In the genomic region with DNA sequence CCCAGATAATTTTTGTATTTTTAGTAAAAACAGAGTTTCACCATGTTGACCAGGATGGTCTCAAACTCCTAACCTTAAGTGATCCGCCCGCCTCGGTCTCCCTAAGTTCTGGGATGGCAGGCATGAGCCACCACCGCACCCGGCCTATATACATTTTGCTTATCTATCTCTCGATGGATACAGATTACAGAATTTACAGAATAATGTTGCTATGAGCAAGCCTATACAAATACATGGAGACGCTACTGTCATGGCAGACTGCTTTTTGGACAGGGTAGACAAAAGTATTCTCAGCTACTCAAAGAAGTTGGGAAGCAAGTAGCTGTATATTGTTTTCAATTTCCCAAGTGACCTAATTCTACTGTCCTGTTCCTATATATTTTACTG, we compare ENCODE assay signal across 8 cellular contexts. TPM values are rescaled to one million over a fixed set of nuclear protein-coding genes. Genes with fewer than 3 reads are reported as not detected.
A peak's percentile ranks its signal among the peaks of the same experiment; 100 is the strongest.
DNase-seq lines count a peak whose midpoint lies in the region; TF ChIP-seq lines count a peak whose summit lies in the region.

No MANE protein-coding gene starts in this region.

- peak overlapping the region; percentile 80 for H3K27ac ChIP-seq in HEK293 (ENCODE audit: extremely low read depth, low read depth, low read length)
- H3K27ac ChIP-seq in hepatocyte: peak overlapping the region; percentile 97

- H3K9ac ChIP-seq in skeletal muscle satellite cell (ENCODE audit: low read depth, low read length): peak overlapping the region; percentile 77

- POLR2A ChIA-PET in HEK293 (lab: Yijun Ruan, JAX): interaction anchor here (0.9 to 5.6 kb wide), 8 partner anchors 9 to 50 kb away, joined by 3 to 206 read pairs (median 11); a partner anchor contains a TSS

- peaks cover 11% of the 10 kb centered on the region for H3K79me2 ChIP-seq in hepatocyte

- H3K36me3 ChIP-seq in HEK293 (ENCODE audit: control insufficient read depth in 2 of 2, insufficient read depth in 1 of 2, low read length in 2 of 2): peaks cover 0 to 18% of the 10 kb centered on the region in 2 experiments; a peak in 1 of 3 replicates
- H3K36me3 ChIP-seq in hepatocyte (replicated peaks; ENCODE audit: insufficient read depth, low read depth): no peaks in the 10 kb centered on the region
- H3K36me3 ChIP-seq in skeletal muscle satellite cell (ENCODE audit: insufficient read depth, low read length): no peaks in the 10 kb centered on the region

- peak overlapping the region; percentile 85 for H3K4me2 ChIP-seq in hepatocyte
- H3K4me2 ChIP-seq in skeletal muscle satellite cell (ENCODE audit: low read length): peak overlapping the region; percentile 79

- H3K4me1 ChIP-seq in HEK293 (ENCODE audit: control insufficient read depth, insufficient read depth, low read length): peaks cover 4% of the 10 kb centered on the region; the same call in 1 of the 2 replicates
- H3K4me1 ChIP-seq in hepatocyte (ENCODE audit: insufficient read depth): peaks cover 18% of the 10 kb centered on the region
- H3K4me1 ChIP-seq in skeletal muscle satellite cell (ENCODE audit: control insufficient read depth, insufficient read depth, low read length): peaks cover 21% of the 10 kb centered on the region

- CTCF ChIA-PET in HEK293 (lab: Yijun Ruan, JAX): interaction anchor here (0.7 to 3.1 kb wide), 6 partner anchors 8 to 23 kb away, joined by 3 to 13 read pairs (median 4); a partner anchor contains a TSS

- H3K36me3 Mint-ChIP-seq in activated T-helper 1 cell treated with anti-CD3 and anti-CD28 coated beads, Interleukin-12 subunit alpha, Interleukin-12 subunit beta, Interleukin-2, Interleukin-4 antibody, amounts not matched to agents 30 ng/mL and 10 ng/mL and 1 ng/mL, durations not matched to agents 14 hours and 24 hours and 36 hours (ENCODE audit: low read depth): peaks cover 20% of the 10 kb centered on the region

- WGBS in hepatocyte (ENCODE audit: low lambda C conversion rate, missing lambda C conversion rate): 98% methylated on average over 7 of the region's 7 CpGs

- peak overlapping the region; percentile 95 for H3K27ac Mint-ChIP-seq in activated T-helper 1 cell treated with anti-CD3 and anti-CD28 coated beads, Interleukin-12 subunit alpha, Interleukin-12 subunit beta, Interleukin-2, Interleukin-4 antibody, amounts not matched to agents 30 ng/mL and 10 ng/mL and 1 ng/mL, durations not matched to agents 14 hours and 24 hours and 36 hours

- no peak for TF ChIP-seq CTCF in HEK293 (tag by site-specific recombination; IDR thresholded peaks at IDR 0.05)
- TF ChIP-seq CTCF in hepatocyte (IDR thresholded peaks at IDR 0.05; ENCODE audit: poor library complexity): no peak

- no peaks in the 10 kb centered on the region for H3K27me3 Mint-ChIP-seq in activated T-helper 1 cell treated with anti-CD3 and anti-CD28 coated beads, Interleukin-12 subunit alpha, Interleukin-12 subunit beta, Interleukin-2, Interleukin-4 antibody, amounts not matched to agents 30 ng/mL and 10 ng/mL and 1 ng/mL, durations not matched to agents 14 hours and 24 hours and 36 hours (ENCODE audit: insufficient read depth)

- H4K20me1 ChIP-seq in hepatocyte (ENCODE audit: insufficient read depth, poor library complexity, severe bottlenecking): no peaks in the 10 kb centered on the region

- H3K4me1 Mint-ChIP-seq in activated T-helper 1 cell treated with anti-CD3 and anti-CD28 coated beads, Interleukin-12 subunit alpha, Interleukin-12 subunit beta, Interleukin-2, Interleukin-4 antibody, amounts not matched to agents 30 ng/mL and 10 ng/mL and 1 ng/mL, durations not matched to agents 14 hours and 24 hours and 36 hours (ENCODE audit: low read depth): peaks cover 37% of the 10 kb centered on the region

- no peaks in the 10 kb centered on the region for H3K9me2 ChIP-seq in hepatocyte (replicated peaks; ENCODE audit: insufficient read depth)

- H3K4me3 ChIP-seq in HEK293 (ENCODE audit: low read depth, low read length): no peak overlapping the region
- no peak overlapping the region for H3K4me3 ChIP-seq in hepatocyte
- H3K4me3 ChIP-seq in skeletal muscle satellite cell (ENCODE audit: low read length): no peak overlapping the region

- peak overlapping the region; percentile 85 for H2AFZ ChIP-seq in hepatocyte

- intact Hi-C loops in activated T-helper 1 cell treated with anti-CD3 and anti-CD28 coated beads, Interleukin-12 subunit alpha, Interleukin-12 subunit beta, Interleukin-2, Interleukin-4 antibody, amounts not matched to agents 30 ng/mL and 10 ng/mL and 1 ng/mL, durations not matched to agents 14 hours and 24 hours and 36 hours (cut with micrococcal nuclease): loop anchor here (2.0 to 10.0 kb wide), 4 partner anchors 17 to 1041 kb away; a partner anchor contains a TSS

- H3K4me3 Mint-ChIP-seq in activated T-helper 1 cell treated with anti-CD3 and anti-CD28 coated beads, Interleukin-12 subunit alpha, Interleukin-12 subunit beta, Interleukin-2, Interleukin-4 antibody, amounts not matched to agents 30 ng/mL and 10 ng/mL and 1 ng/mL, durations not matched to agents 14 hours and 24 hours and 36 hours: peak overlapping the region; percentile 73

- no peak for DNase-seq in activated T-helper 1 cell treated with anti-CD3 and anti-CD28 coated beads, Interleukin-12 subunit alpha, Interleukin-12 subunit beta, Interleukin-2, Interleukin-4 antibody, amounts not matched to agents 30 ng/mL and 10 ng/mL and 1 ng/mL, durations not matched to agents 14 hours and 24 hours and 36 hours (ENCODE audit: low spot score)
- DNase-seq in hepatocyte (ENCODE audit: low spot score): no peak
- DNase-seq in NCI-H1436 treated with DMSO at 0.1 percent for 48 hours (lab: John Stamatoyannopoulos, UW): no peak
- DNase-seq in GM19238 (ENCODE audit: insufficient read length, low spot score): no peak
- no peak for DNase-seq in NCI-H524 (lab: John Stamatoyannopoulos, UW)
- no peak for DNase-seq in D341Med (ENCODE audit: low spot score)

- H3K27me3 ChIP-seq in hepatocyte (no peaks in the 10 kb centered on the region), skeletal muscle satellite cell (ENCODE audit: control insufficient read depth, insufficient read depth, low read length) (no peaks in the 10 kb centered on the region)

- no peaks in the 10 kb centered on the region for H3K9me3 Mint-ChIP-seq in activated T-helper 1 cell treated with anti-CD3 and anti-CD28 coated beads, Interleukin-12 subunit alpha, Interleukin-12 subunit beta, Interleukin-2, Interleukin-4 antibody, amounts not matched to agents 30 ng/mL and 10 ng/mL and 1 ng/mL, durations not matched to agents 14 hours and 24 hours and 36 hours

- no peaks in the 10 kb centered on the region for H3K9me3 ChIP-seq in HEK293 (ENCODE audit: control insufficient read depth, insufficient read depth, low read depth, low read length)
- H3K9me3 ChIP-seq in hepatocyte (ENCODE audit: low read depth): no peaks in the 10 kb centered on the region
- no peaks in the 10 kb centered on the region for H3K9me3 ChIP-seq in skeletal muscle satellite cell (replicated peaks; ENCODE audit: low read length)

TF ChIP-seq in HEK293, 187 proteins besides CTCF, POLR2A, EP300 and RAD21 (continues in another document):
- TF ChIP-seq, protein P1, sequence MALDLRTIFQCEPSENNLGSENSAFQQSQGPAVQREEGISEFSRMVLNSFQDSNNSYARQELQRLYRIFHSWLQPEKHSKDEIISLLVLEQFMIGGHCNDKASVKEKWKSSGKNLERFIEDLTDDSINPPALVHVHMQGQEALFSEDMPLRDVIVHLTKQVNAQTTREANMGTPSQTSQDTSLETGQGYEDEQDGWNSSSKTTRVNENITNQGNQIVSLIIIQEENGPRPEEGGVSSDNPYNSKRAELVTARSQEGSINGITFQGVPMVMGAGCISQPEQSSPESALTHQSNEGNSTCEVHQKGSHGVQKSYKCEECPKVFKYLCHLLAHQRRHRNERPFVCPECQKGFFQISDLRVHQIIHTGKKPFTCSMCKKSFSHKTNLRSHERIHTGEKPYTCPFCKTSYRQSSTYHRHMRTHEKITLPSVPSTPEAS (tag by site-specific recombination; IDR thresholded peaks at IDR 0.05): no peak
- TF ChIP-seq ZNF274 (IDR thresholded peaks at IDR 0.05; ENCODE audit: low read length): no peak
- TF ChIP-seq ZNF274 (tag by site-specific recombination; IDR thresholded peaks at IDR 0.05; ENCODE audit: borderline replicate concordance): no peak
- TF ChIP-seq ZNF561 (tag by site-specific recombination; IDR thresholded peaks at IDR 0.05; ENCODE audit: borderline replicate concordance): no peak

RNA-seq across cellular contexts. Expression of a gene that starts 1.6 kb away (rescaled TPM):
- total RNA-seq in activated T-helper 1 cell treated with anti-CD3 and anti-CD28 coated beads, Interleukin-12 subunit alpha, Interleukin-12 subunit beta, Interleukin-2, Interleukin-4 antibody, amounts not matched to agents 30 ng/mL and 10 ng/mL and 1 ng/mL, durations not matched to agents 14 hours and 24 hours and 36 hours: 2.2 and 2.9 TPM in 2 replicates
- 1.4 and 2.2 TPM in 2 replicates for total RNA-seq in hepatocyte
- 1.0 and 2.7 TPM in 2 replicates for polyA plus RNA-seq in hepatocyte
- total RNA-seq in skeletal muscle satellite cell (2012; rRNA removed): 0.44 and 0.76 TPM in 2 replicates

RNA-seq across cellular contexts. Expression of a gene that starts 1.9 kb away (rescaled TPM):
- 173 and 175 TPM in 2 replicates for total RNA-seq in activated T-helper 1 cell treated with anti-CD3 and anti-CD28 coated beads, Interleukin-12 subunit alpha, Interleukin-12 subunit beta, Interleukin-2, Interleukin-4 antibody, amounts not matched to agents 30 ng/mL and 10 ng/mL and 1 ng/mL, durations not matched to agents 14 hours and 24 hours and 36 hours
- 83.3 and 84.3 TPM in 2 replicates for total RNA-seq in hepatocyte
- polyA plus RNA-seq in hepatocyte: 50.0 and 82.2 TPM in 2 replicates
- 42.2 and 44.6 TPM in 2 replicates for total RNA-seq in skeletal muscle satellite cell (2012; rRNA removed)

RNA-seq across cellular contexts. Expression of a gene that starts 6.7 kb away (rescaled TPM):
- total RNA-seq in activated T-helper 1 cell treated with anti-CD3 and anti-CD28 coated beads, Interleukin-12 subunit alpha, Interleukin-12 subunit beta, Interleukin-2, Interleukin-4 antibody, amounts not matched to agents 30 ng/mL and 10 ng/mL and 1 ng/mL, durations not matched to agents 14 hours and 24 hours and 36 hours: 136 and 137 TPM in 2 replicates
- total RNA-seq in hepatocyte: 42.9 and 51.9 TPM in 2 replicates
- 48.7 and 57.9 TPM in 2 replicates for polyA plus RNA-seq in hepatocyte
- total RNA-seq in skeletal muscle satellite cell (2012; rRNA removed): 46.1 and 49.7 TPM in 2 replicates

RNA-seq across cellular contexts. Expression of a gene that starts 14.1 kb away (rescaled TPM):
- total RNA-seq in activated T-helper 1 cell treated with anti-CD3 and anti-CD28 coated beads, Interleukin-12 subunit alpha, Interleukin-12 subunit beta, Interleukin-2, Interleukin-4 antibody, amounts not matched to agents 30 ng/mL and 10 ng/mL and 1 ng/mL, durations not matched to agents 14 hours and 24 hours and 36 hours: 152 and 155 TPM in 2 replicates
- total RNA-seq in hepatocyte: 172 and 177 TPM in 2 replicates
- 82.1 and 111 TPM in 2 replicates for polyA plus RNA-seq in hepatocyte
- total RNA-seq in skeletal muscle satellite cell (2012; rRNA removed): 104 and 107 TPM in 2 replicates

RNA-seq across cellular contexts. Expression of a gene that starts 17.9 kb away (rescaled TPM):
- 150 and 161 TPM in 2 replicates for total RNA-seq in activated T-helper 1 cell treated with anti-CD3 and anti-CD28 coated beads, Interleukin-12 subunit alpha, Interleukin-12 subunit beta, Interleukin-2, Interleukin-4 antibody, amounts not matched to agents 30 ng/mL and 10 ng/mL and 1 ng/mL, durations not matched to agents 14 hours and 24 hours and 36 hours
- 23.3 and 36.6 TPM in 2 replicates for total RNA-seq in hepatocyte
- polyA plus RNA-seq in hepatocyte: 51.0 and 59.6 TPM in 2 replicates
- total RNA-seq in skeletal muscle satellite cell (2012; rRNA removed): 94.8 and 116 TPM in 2 replicates
